In genomic region chr1:184790642-184791041, GRCh38 we compare ENCODE assay signal across 1 cellular context.
TF ChIP-seq lines count a peak whose summit lies in the region.

No MANE protein-coding gene starts in this region.

TF ChIP-seq in IMR-90, 13 proteins besides CTCF, POLR2A, EP300 and RAD21 (continued from another document):
- TF ChIP-seq RCOR1 (IDR thresholded peaks at IDR 0.05; ENCODE audit: insufficient replicate concordance, low read length): no peak
- TF ChIP-seq ELK1 (IDR thresholded peaks at IDR 0.05; ENCODE audit: borderline replicate concordance, low read depth, low read length): no peak
- no peak for TF ChIP-seq MAFK (IDR thresholded peaks at IDR 0.05; ENCODE audit: low read depth, low read length)
TF ChIP-seq in IMR-90: peak in this region for 0.
